Comparison of ENCODE assay signal across 29 cellular contexts in genomic region chr2:82199493-82199852, GRCh38.
"Had no signal": no experiment of that assay in that cellular context is flagged by ENCODE, and none has a peak within 500 bp of the region (broad histone marks: within the 10 kb centered on the region; RNA-seq: fewer than 3 reads in every experiment).

No MANE protein-coding gene starts in this region.

- H3K27me3 Mint-ChIP-seq: dendritic cell treated with granulocyte-macrophage colony-stimulating factor and Interleukin-4, amounts not matched to agents 40 ng/mL and 50 ng/mL, for 4 days; effector memory CD8-positive, alpha-beta T cell; naive thymus-derived CD4-positive, alpha-beta T cell had no signal

- H3K27ac ChIP-seq: colonic mucosa, epithelial cell of prostate, esophagus squamous epithelium, gastrocnemius medialis, heart right ventricle, lower lobe of right lung had no signal

- H3K4me1 Mint-ChIP-seq: endodermal cell; immature natural killer cell; naive thymus-derived CD4-positive, alpha-beta T cell had no signal

- H3K36me3 Mint-ChIP-seq: naive thymus-derived CD4-positive, alpha-beta T cell had no signal

- H3K9me3 ChIP-seq: colonic mucosa, esophagus squamous epithelium, gastrocnemius medialis, lower lobe of right lung had no signal

- ATAC-seq: effector memory CD8-positive, alpha-beta T cell; esophagus mucosa; gastrocnemius medialis; heart right ventricle; left colon; left lobe of liver; left ventricle myocardium superior; lower lobe of right lung; naive thymus-derived CD4-positive, alpha-beta T cell had no signal

- DNase-seq: colonic mucosa; cortex of kidney; effector CD8-positive, alpha-beta T cell; effector memory CD8-positive, alpha-beta T cell; endodermal cell; erythroblast; esophagus squamous epithelium; foreskin fibroblast; foreskin melanocyte; gastrocnemius medialis; glutamatergic neuron; head of caudate nucleus; heart right ventricle; hippocampal formation; immature natural killer cell; islet precursor cell; kidney; kidney glomerular epithelial cell; left colon; left ventricle myocardium superior; lower lobe of right lung; mesenchymal stem cell; midbrain; naive thymus-derived CD4-positive, alpha-beta T cell had no signal

- FAIRE-seq: endometrium, kidney had no signal

- H3K4me1 ChIP-seq: colonic mucosa, esophagus squamous epithelium, gastrocnemius medialis, heart right ventricle, lower lobe of right lung had no signal

- H3K27ac Mint-ChIP-seq: dendritic cell treated with granulocyte-macrophage colony-stimulating factor and Interleukin-4, amounts not matched to agents 40 ng/mL and 50 ng/mL, for 4 days; effector memory CD8-positive, alpha-beta T cell; endodermal cell; immature natural killer cell; naive thymus-derived CD4-positive, alpha-beta T cell had no signal

- H3K4me3 ChIP-seq: colonic mucosa, esophagus squamous epithelium, gastrocnemius medialis, heart right ventricle, lower lobe of right lung had no signal

- H3K4me3 Mint-ChIP-seq: dendritic cell treated with granulocyte-macrophage colony-stimulating factor and Interleukin-4, amounts not matched to agents 40 ng/mL and 50 ng/mL, for 4 days; effector memory CD8-positive, alpha-beta T cell; endodermal cell; immature natural killer cell; naive thymus-derived CD4-positive, alpha-beta T cell had no signal

- H3K36me3 ChIP-seq: colonic mucosa, esophagus squamous epithelium, gastrocnemius medialis, heart right ventricle, lower lobe of right lung had no signal

- H3K27me3 ChIP-seq: colonic mucosa, esophagus squamous epithelium, gastrocnemius medialis, heart right ventricle had no signal
